In genomic region chr11:34181254-34181653, GRCh38 we compare ENCODE assay signal across 23 cellular contexts.
DNase-seq lines count a peak whose midpoint lies in the region; ATAC-seq and TF ChIP-seq lines count a peak whose summit lies in the region.
"Had no signal": no experiment of that assay in that cellular context is flagged by ENCODE, and none has a peak within 500 bp of the region (broad histone marks: within the 10 kb centered on the region; RNA-seq: fewer than 3 reads in every experiment).

No MANE protein-coding gene starts in this region.

- ATAC-seq in activated T-cell treated with anti-CD3 and anti-CD28 coated beads, Interleukin-2, amount 50 U/mL, for 72 hours (replicated peaks in 1 of 2): peak; percentile 41 to 63

- POLR2A ChIA-PET in activated CD4-positive, alpha-beta memory T cell treated with anti-CD3 and anti-CD28 coated beads, Interleukin-2, amount 10 ng/mL, durations not matched to agents 7 days and 5 days (lab: Charles Lee): interaction anchor here (1.1 to 1.9 kb wide), 4 partner anchors 13 to 176 kb away, joined by 3 to 9 read pairs (median 4); partner anchors contain the start of gene ABTB2

- no peaks in the 10 kb centered on the region for H3K9me3 ChIP-seq in suprapubic skin
- H3K9me3 ChIP-seq: BLaER1 treated with 17β-estradiol and CSF1 and Interleukin-3, amounts not matched to agents 10 nM and 100 nM; Peyer's patch had no signal

- no peaks in the 10 kb centered on the region for H3K27me3 ChIP-seq in suprapubic skin
- H3K27me3 ChIP-seq: BLaER1 treated with 17β-estradiol and CSF1 and Interleukin-3, amounts not matched to agents 10 nM and 100 nM; Peyer's patch had no signal

- no peak for TF ChIP-seq EP300 in suprapubic skin (IDR thresholded peaks at IDR 0.05)

- 84% methylated on average over 5 of the region's 5 CpGs for WGBS in suprapubic skin

- TF ChIP-seq CTCF in NB4 (IDR thresholded peaks at IDR 0.05; ENCODE audit: low read depth, low read length) (no peak), suprapubic skin (IDR thresholded peaks at IDR 0.05) (no peak)

- H3K36me3 ChIP-seq in suprapubic skin: no peaks in the 10 kb centered on the region
- H3K36me3 ChIP-seq: BLaER1 treated with 17β-estradiol and CSF1 and Interleukin-3, amounts not matched to agents 10 nM and 100 nM; Peyer's patch had no signal

- H3K27ac Mint-ChIP-seq in activated T-cell treated with anti-CD3 and anti-CD28 coated beads, Interleukin-2, amount 50 U/mL, for 72 hours: peak overlapping the region; percentile 42
- H3K27ac Mint-ChIP-seq in activated T-cell treated with anti-CD3 and anti-CD28 coated beads, Interleukin-2, amount 50 U/mL, for 24 hours: no peak overlapping the region
- peak overlapping the region; percentile 31 for H3K27ac Mint-ChIP-seq in activated CD4-positive, alpha-beta memory T cell treated with anti-CD3 and anti-CD28 coated beads, Interleukin-2, amount 10 ng/mL, durations not matched to agents 7 days and 5 days
- H3K27ac Mint-ChIP-seq: CD8-positive, alpha-beta memory T cell; H9; IgD-negative memory B cell had no signal

- no peaks in the 10 kb centered on the region for H3K9me3 Mint-ChIP-seq in activated T-cell treated with anti-CD3 and anti-CD28 coated beads, Interleukin-2, amount 50 U/mL, for 72 hours
- H3K9me3 Mint-ChIP-seq in activated T-cell treated with anti-CD3 and anti-CD28 coated beads, Interleukin-2, amount 50 U/mL, for 24 hours: no peaks in the 10 kb centered on the region
- H3K9me3 Mint-ChIP-seq in activated CD4-positive, alpha-beta memory T cell treated with anti-CD3 and anti-CD28 coated beads, Interleukin-2, amount 10 ng/mL, durations not matched to agents 7 days and 5 days: no peaks in the 10 kb centered on the region
- H3K9me3 Mint-ChIP-seq: CD8-positive, alpha-beta memory T cell; H9; IgD-negative memory B cell had no signal

- H3K36me3 Mint-ChIP-seq in activated T-cell treated with anti-CD3 and anti-CD28 coated beads, Interleukin-2, amount 50 U/mL, for 72 hours (ENCODE audit: insufficient read depth in 2 of 2): no peaks in the 10 kb centered on the region
- no peaks in the 10 kb centered on the region for H3K36me3 Mint-ChIP-seq in activated T-cell treated with anti-CD3 and anti-CD28 coated beads, Interleukin-2, amount 50 U/mL, for 24 hours (ENCODE audit: low read depth)
- H3K36me3 Mint-ChIP-seq in activated CD4-positive, alpha-beta memory T cell treated with anti-CD3 and anti-CD28 coated beads, Interleukin-2, amount 10 ng/mL, durations not matched to agents 7 days and 5 days (ENCODE audit: low read depth): no peaks in the 10 kb centered on the region
- H3K36me3 Mint-ChIP-seq: CD8-positive, alpha-beta memory T cell; IgD-negative memory B cell had no signal

- H3K4me1 ChIP-seq in suprapubic skin: peaks cover 25% of the 10 kb centered on the region
- H3K4me1 ChIP-seq: Peyer's patch had no signal

- peaks cover 5% of the 10 kb centered on the region for H3K27me3 Mint-ChIP-seq in activated T-cell treated with anti-CD3 and anti-CD28 coated beads, Interleukin-2, amount 50 U/mL, for 72 hours (ENCODE audit: low read depth)
- H3K27me3 Mint-ChIP-seq in activated T-cell treated with anti-CD3 and anti-CD28 coated beads, Interleukin-2, amount 50 U/mL, for 24 hours: no peaks in the 10 kb centered on the region
- H3K27me3 Mint-ChIP-seq in activated CD4-positive, alpha-beta memory T cell treated with anti-CD3 and anti-CD28 coated beads, Interleukin-2, amount 10 ng/mL, durations not matched to agents 7 days and 5 days: peaks cover 2% of the 10 kb centered on the region
- H3K27me3 Mint-ChIP-seq: IgD-negative memory B cell had no signal

- CTCF ChIA-PET in activated CD4-positive, alpha-beta memory T cell treated with anti-CD3 and anti-CD28 coated beads, Interleukin-2, amount 10 ng/mL, durations not matched to agents 7 days and 5 days (lab: Charles Lee): no interaction called here

- H3K4me1 Mint-ChIP-seq in activated T-cell treated with anti-CD3 and anti-CD28 coated beads, Interleukin-2, amount 50 U/mL, for 72 hours (ENCODE audit: low read depth): peaks cover 37% of the 10 kb centered on the region
- peaks cover 23% of the 10 kb centered on the region for H3K4me1 Mint-ChIP-seq in activated T-cell treated with anti-CD3 and anti-CD28 coated beads, Interleukin-2, amount 50 U/mL, for 24 hours (ENCODE audit: low read depth)
- H3K4me1 Mint-ChIP-seq in activated CD4-positive, alpha-beta memory T cell treated with anti-CD3 and anti-CD28 coated beads, Interleukin-2, amount 10 ng/mL, durations not matched to agents 7 days and 5 days: peaks cover 20% of the 10 kb centered on the region
- H3K4me1 Mint-ChIP-seq: CD8-positive, alpha-beta memory T cell had no signal

- DNase-seq in activated T-cell treated with anti-CD3 and anti-CD28 coated beads, Interleukin-2, amount 50 U/mL, for 72 hours: peak in 1 of 2 donors; percentile 39
- no peak for DNase-seq in activated T-cell treated with anti-CD3 and anti-CD28 coated beads, Interleukin-2, amount 50 U/mL, for 24 hours
- peak; percentile 47 for DNase-seq in NB4 (ENCODE audit: low read depth)
- no peak for DNase-seq in activated CD4-positive, alpha-beta memory T cell treated with anti-CD3 and anti-CD28 coated beads, Interleukin-2, amount 10 ng/mL, durations not matched to agents 7 days and 5 days
- no peak for DNase-seq in suprapubic skin (ENCODE audit: low spot score in 2 of 2)
- no peak for DNase-seq in amniotic stem cell (lab: John Stamatoyannopoulos, UW)
- DNase-seq in NCI-H1436 (lab: John Stamatoyannopoulos, UW): no peak
- DNase-seq: CD8-positive, alpha-beta memory T cell; DMS79; H9; Karpas-422; NCI-H1105; NCI-H1694; NCI-H2081 treated with DMSO at 0.1 percent for 48 hours; NCI-H510A; NCI-H748 treated with DMSO at 0.1 percent for 48 hours; NK-92 treated with Interleukin-12 subunit alpha and Interleukin-12 subunit beta, amount 100 ng/mL, for 24 hours; Peyer's patch; Right ventricle myocardium superior had no signal

- H3K4me3 ChIP-seq in NB4 (ENCODE audit: low read depth, low read length) (no peak overlapping the region), suprapubic skin (no peak overlapping the region)
- H3K4me3 ChIP-seq: BLaER1 treated with 17β-estradiol and CSF1 and Interleukin-3, amounts not matched to agents 10 nM and 100 nM; Peyer's patch; SK-N-MC had no signal

- H3K4me3 Mint-ChIP-seq in activated T-cell treated with anti-CD3 and anti-CD28 coated beads, Interleukin-2, amount 50 U/mL, for 72 hours: peak overlapping the region; percentile 3 to 64
- H3K4me3 Mint-ChIP-seq in activated T-cell treated with anti-CD3 and anti-CD28 coated beads, Interleukin-2, amount 50 U/mL, for 24 hours: no peak overlapping the region
- H3K4me3 Mint-ChIP-seq in activated CD4-positive, alpha-beta memory T cell treated with anti-CD3 and anti-CD28 coated beads, Interleukin-2, amount 10 ng/mL, durations not matched to agents 7 days and 5 days: no peak overlapping the region
- H3K4me3 Mint-ChIP-seq: CD8-positive, alpha-beta memory T cell; H9; IgD-negative memory B cell had no signal

- H3K27ac ChIP-seq in suprapubic skin: peak overlapping the region; percentile 24
- H3K27ac ChIP-seq: HL-60, Peyer's patch, SK-N-MC had no signal

- TF ChIP-seq POLR2A in NB4 (IDR thresholded peaks at IDR 0.05; ENCODE audit: extremely low read depth, insufficient read length) (no peak), suprapubic skin (IDR thresholded peaks at IDR 0.05) (no peak)

Comparison
In these comparisons a context has a peak if more than half of its experiments do, and no peak if none do; other contexts are left out.
1. H3K4me3 Mint-ChIP-seq: peak in activated T-cell treated with anti-CD3 and anti-CD28 coated beads, Interleukin-2, amount 50 U/mL, for 72 hours (2 of 2); none in activated T-cell treated with anti-CD3 and anti-CD28 coated beads, Interleukin-2, amount 50 U/mL, for 24 hours (single experiment) and activated CD4-positive, alpha-beta memory T cell treated with anti-CD3 and anti-CD28 coated beads, Interleukin-2, amount 10 ng/mL, durations not matched to agents 7 days and 5 days (single experiment).